ENCODE assay signal across 9 cellular contexts in the genomic region with DNA sequence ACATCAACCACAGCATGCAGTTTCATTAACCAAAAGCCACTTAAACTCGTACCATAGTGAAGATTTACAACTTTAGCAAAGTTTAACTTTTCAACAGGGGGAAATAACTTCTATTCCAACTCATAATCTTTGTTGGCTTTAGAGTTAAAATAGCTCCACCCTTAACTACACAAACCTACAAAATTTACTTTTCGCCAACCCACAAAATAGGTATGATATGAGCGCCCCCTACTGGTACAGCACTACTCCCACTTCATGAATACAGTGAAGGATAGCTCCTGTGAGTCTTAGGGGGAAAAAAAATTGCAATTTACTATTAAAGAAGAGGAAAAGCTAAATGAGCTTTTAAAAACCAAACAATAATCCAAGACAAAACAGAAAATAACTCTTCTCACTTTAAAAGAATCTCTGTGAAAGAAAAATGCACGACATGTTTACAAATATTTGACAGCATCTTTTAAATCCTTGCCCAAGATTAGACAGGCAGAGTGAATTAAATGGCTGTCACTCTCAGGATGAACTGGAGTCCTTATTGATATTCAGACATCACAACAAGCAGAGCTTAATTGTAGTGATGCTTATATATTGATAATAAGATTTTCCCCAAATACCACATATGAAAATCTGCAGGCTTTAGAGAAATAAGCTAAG. TPM values are rescaled to one million over a fixed set of nuclear protein-coding genes. Genes with fewer than 3 reads are reported as not detected.
DNase-seq lines count a peak whose midpoint lies in the region; ATAC-seq and TF ChIP-seq lines count a peak whose summit lies in the region.
"Had no signal": no experiment of that assay in that cellular context is flagged by ENCODE, and none has a peak within 500 bp of the region (broad histone marks: within the 10 kb centered on the region; RNA-seq: fewer than 3 reads in every experiment).

No MANE protein-coding gene starts in this region.

- peak overlapping the region in 1 of 4 donors; percentile 7 for H3K4me3 ChIP-seq in Peyer's patch
- H3K4me3 ChIP-seq in fibroblast of villous mesenchyme (ENCODE audit: low read depth, low read length), result no peak overlapping the region
- H3K4me3 ChIP-seq in osteoblast (ENCODE audit: insufficient read depth, low read length), result no peak overlapping the region
- H3K4me3 ChIP-seq in tibial artery, result no peak overlapping the region

- H2AFZ ChIP-seq in osteoblast (ENCODE audit: low read length), result peak overlapping the region; percentile 33

- H3K4me1 Mint-ChIP-seq in activated T-cell treated with anti-CD3 and anti-CD28 coated beads, Interleukin-2, amount 50 U/mL, for 72 hours (ENCODE audit: low read depth), result peaks cover 11% of the 10 kb centered on the region

- no peak for TF ChIP-seq POLR2A in Peyer's patch (IDR thresholded peaks at IDR 0.05)

- no peak overlapping the region for H3K4me2 ChIP-seq in osteoblast (ENCODE audit: insufficient read depth, low read length)

- peaks cover 8% of the 10 kb centered on the region for H3K27me3 Mint-ChIP-seq in activated T-cell treated with anti-CD3 and anti-CD28 coated beads, Interleukin-2, amount 50 U/mL, for 72 hours (ENCODE audit: low read depth)

- no peak overlapping the region for H3K27ac Mint-ChIP-seq in activated T-cell treated with anti-CD3 and anti-CD28 coated beads, Interleukin-2, amount 50 U/mL, for 72 hours
- H3K27ac Mint-ChIP-seq: activated naive CD8-positive, alpha-beta T cell had no signal

- H3K36me3 Mint-ChIP-seq in activated T-cell treated with anti-CD3 and anti-CD28 coated beads, Interleukin-2, amount 50 U/mL, for 72 hours (ENCODE audit: insufficient read depth in 2 of 2), result no peaks in the 10 kb centered on the region
- H3K36me3 Mint-ChIP-seq: activated naive CD8-positive, alpha-beta T cell had no signal

- intact Hi-C loops in tibial artery (cut with DNase I; ENCODE audit: low total_unique reads), result loop anchor here (2.0 to 5.0 kb wide), 2 partner anchors 348 to 610 kb away; no protein-coding TSS in a partner anchor

- TF ChIP-seq CTCF in Peyer's patch (IDR thresholded peaks at IDR 0.05) (peak; percentile 77 to 95 (median 94)), fibroblast of villous mesenchyme (IDR thresholded peaks at IDR 0.05; ENCODE audit: insufficient read depth, low read depth, low read length) (peak; percentile 91), osteoblast (IDR thresholded peaks at IDR 0.05; ENCODE audit: extremely low read depth, low read depth, low read length) (peak; percentile 91), tibial artery (IDR thresholded peaks at IDR 0.05) (peak; percentile 88 to 96)

- peak overlapping the region in 1 of 2 donors; percentile 21 for H3K4me3 Mint-ChIP-seq in activated T-cell treated with anti-CD3 and anti-CD28 coated beads, Interleukin-2, amount 50 U/mL, for 72 hours
- H3K4me3 Mint-ChIP-seq: activated naive CD8-positive, alpha-beta T cell had no signal

- H3K9me3 ChIP-seq in Peyer's patch (no peaks in the 10 kb centered on the region), osteoblast (ENCODE audit: low read depth, low read length) (no peaks in the 10 kb centered on the region), tibial artery (no peaks in the 10 kb centered on the region)

- no peaks in the 10 kb centered on the region for H3K79me2 ChIP-seq in osteoblast (ENCODE audit: insufficient read depth, low read length)

- H3K27me3 ChIP-seq in Peyer's patch, result no peaks in the 10 kb centered on the region
- H3K27me3 ChIP-seq in osteoblast (ENCODE audit: insufficient read depth, low read length), result peaks cover 7% of the 10 kb centered on the region
- H3K27me3 ChIP-seq in tibial artery, result no peaks in the 10 kb centered on the region

- ATAC-seq in GM19395 (IDR thresholded peaks at IDR 0.05; ENCODE audit: unreplicated experiment), result peak; percentile 91
- peak; percentile 60 to 67 for ATAC-seq in activated T-cell treated with anti-CD3 and anti-CD28 coated beads, Interleukin-2, amount 50 U/mL, for 72 hours (replicated peaks in 1 of 2)

- no peaks in the 10 kb centered on the region for H4K20me1 ChIP-seq in osteoblast (ENCODE audit: insufficient read depth, low read length)

- H3K9me3 Mint-ChIP-seq in activated T-cell treated with anti-CD3 and anti-CD28 coated beads, Interleukin-2, amount 50 U/mL, for 72 hours, result no peaks in the 10 kb centered on the region

- DNase-seq in COLO668 (lab: John Stamatoyannopoulos, UW; ENCODE audit: unreplicated experiment), result peak; percentile 55
- DNase-seq in HT-29 (ENCODE audit: low spot score), result peak; percentile 84
- peak in 2 of 3 donors; percentile 61 to 82 for DNase-seq in Peyer's patch
- DNase-seq in activated T-cell treated with anti-CD3 and anti-CD28 coated beads, Interleukin-2, amount 50 U/mL, for 72 hours, result peak; percentile 65 to 74
- peak; percentile 76 for DNase-seq in fibroblast of villous mesenchyme (ENCODE audit: low read depth)
- DNase-seq in osteoblast (ENCODE audit: insufficient read length, low spot score, missing footprints), result peak; percentile 56
- DNase-seq in tibial artery, result peak in 1 of 2 donors; percentile 67

- H3K4me1 ChIP-seq in Peyer's patch, result no peaks in the 10 kb centered on the region
- H3K4me1 ChIP-seq in osteoblast (ENCODE audit: insufficient read depth, low read length), result peaks cover 5% of the 10 kb centered on the region
- H3K4me1 ChIP-seq in tibial artery, result peaks cover 0 to 4% (median 0%) of the 10 kb centered on the region in 4 donors

- H3K27ac ChIP-seq in Peyer's patch (no peak overlapping the region), osteoblast (ENCODE audit: low read depth, low read length) (no peak overlapping the region), tibial artery (no peak overlapping the region)

- H3K36me3 ChIP-seq in Peyer's patch (no peaks in the 10 kb centered on the region), osteoblast (ENCODE audit: insufficient read depth, low read length) (no peaks in the 10 kb centered on the region), tibial artery (no peaks in the 10 kb centered on the region)

RNA-seq across cellular contexts. Expression of gene TMEFF2, which starts 32.2 kb away (rescaled TPM):
- total RNA-seq in HT-29 (2014; rRNA removed; shearing (Covaris generic)), result not detected in 2 replicates
- total RNA-seq in Peyer's patch (1 to 10 TPM in 1 of 4 donors, under 1 TPM in 3; 0.35 to 1.6 (median 0.68) TPM), fibroblast of villous mesenchyme (not detected in 2 replicates), osteoblast (under 0.01 TPM in 2 replicates)
- total RNA-seq in activated T-cell treated with anti-CD3 and anti-CD28 coated beads, Interleukin-2, amount 50 U/mL, for 72 hours, result not detected
